Comparison of ENCODE assay signal across 8 cellular contexts in the genomic region with DNA sequence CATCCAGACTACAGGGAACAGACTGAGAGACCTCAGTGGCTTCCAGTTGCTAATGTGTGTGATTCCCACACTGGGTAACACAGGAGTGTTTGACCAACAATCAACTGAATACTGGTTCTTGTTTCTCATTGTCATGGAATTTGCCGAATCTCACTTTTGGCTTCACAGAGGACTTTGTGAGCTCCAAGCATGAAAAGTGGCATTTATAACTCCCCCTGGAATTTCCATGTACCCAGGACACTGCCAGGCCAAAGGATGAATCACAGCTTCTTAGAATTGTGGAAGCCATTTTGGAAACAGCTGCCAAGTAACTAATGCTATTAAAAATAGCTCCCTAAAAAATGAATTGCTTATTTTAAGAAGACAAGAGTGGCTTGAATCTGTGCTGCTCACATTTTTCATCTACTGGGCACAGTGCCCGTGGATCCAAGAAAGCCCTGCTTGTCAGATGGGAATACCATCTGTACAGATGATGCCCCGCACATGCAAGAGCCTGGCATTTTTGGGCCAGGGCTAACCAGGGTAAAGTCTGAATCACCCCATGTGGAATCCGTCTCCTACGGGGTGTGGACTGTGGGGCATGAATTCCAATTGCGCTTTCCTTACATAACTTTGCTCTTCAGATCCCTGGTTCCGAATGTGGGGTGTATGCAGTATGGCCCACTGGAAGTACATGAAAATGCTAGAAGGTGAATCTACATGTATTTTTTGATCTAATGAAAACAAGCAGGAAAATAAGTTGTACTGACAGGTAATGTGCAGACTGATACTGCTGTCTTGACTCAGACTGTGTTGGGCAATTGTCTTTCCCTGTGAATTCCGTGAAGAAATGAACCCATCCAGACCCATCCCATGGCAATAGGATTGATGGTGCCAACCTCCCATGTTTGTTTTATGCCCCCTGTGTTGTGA.
DNase-seq lines count a peak whose midpoint lies in the region; ATAC-seq, FAIRE-seq and TF ChIP-seq lines count a peak whose summit lies in the region.

No MANE protein-coding gene starts in this region.

- H3K79me1 ChIP-seq in mesenchymal stem cell (replicated peaks; ENCODE audit: low read length, poor library complexity, severe bottlenecking), result no peaks in the 10 kb centered on the region

- peak overlapping the region; percentile 35 for H2AK5ac ChIP-seq in mesenchymal stem cell (ENCODE audit: low read length, severe bottlenecking)

- H3K36me3 ChIP-seq in endothelial cell of umbilical vein (ENCODE audit: control insufficient read depth in 2 of 2, extremely low read depth in 1 of 2, insufficient read depth in 2 of 2, low read length in 2 of 2), result no peaks in the 10 kb centered on the region
- H3K36me3 ChIP-seq in mesenchymal stem cell (ENCODE audit: control insufficient read depth in 1 of 2, insufficient read depth in 2 of 2, low read depth in 1 of 2, low read length in 2 of 2), result no peaks in the 10 kb centered on the region
- H3K36me3 ChIP-seq in uterus, result no peaks in the 10 kb centered on the region

- H3K9ac ChIP-seq in endothelial cell of umbilical vein (replicated peaks; ENCODE audit: extremely low read depth, insufficient read depth, low read length), result no peak overlapping the region
- no peak overlapping the region for H3K9ac ChIP-seq in mesenchymal stem cell (ENCODE audit: low read length)

- BruUV-seq in endothelial cell of umbilical vein (replicated peaks; lab: Mats Ljungman, UMichigan), result no TSS peak

- peak overlapping the region; percentile 44 for H2BK15ac ChIP-seq in mesenchymal stem cell (ENCODE audit: low read depth, poor library complexity, severe bottlenecking)

- no peak overlapping the region for H3K23ac ChIP-seq in mesenchymal stem cell (ENCODE audit: low read length in 2 of 2)

- intact Hi-C loops in endothelial cell of umbilical vein (cut with micrococcal nuclease) (no loop called here), uterus (cut with DNase I; ENCODE audit: low total_unique reads) (no loop called here)

- H3K27me3 ChIP-seq in endothelial cell of umbilical vein (ENCODE audit: control insufficient read depth in 2 of 2, insufficient read depth in 2 of 2, low read length in 2 of 2) (no peaks in the 10 kb centered on the region), mesenchymal stem cell (ENCODE audit: control insufficient read depth in 1 of 2, insufficient read depth in 1 of 2, low read length in 2 of 2) (no peaks in the 10 kb centered on the region), uterus (no peaks in the 10 kb centered on the region)

- no peak overlapping the region for H2BK120ac ChIP-seq in mesenchymal stem cell (ENCODE audit: low read depth, low read length)

- H3K9me3 ChIP-seq in endothelial cell of umbilical vein (replicated peaks; ENCODE audit: control insufficient read depth, insufficient read depth, low read length) (no peaks in the 10 kb centered on the region), mesenchymal stem cell (ENCODE audit: control insufficient read depth, low read length) (no peaks in the 10 kb centered on the region), uterus (no peaks in the 10 kb centered on the region)

- CTCF ChIA-PET in endothelial cell of umbilical vein (lab: Charles Lee), result interaction anchor here (0.6 to 1.0 kb wide), 3 partner anchors 13 to 28 kb away, joined by 3 to 4 read pairs (median 3); no protein-coding TSS in a partner anchor

- H3K18ac ChIP-seq in mesenchymal stem cell (ENCODE audit: low read depth in 1 of 2, low read length in 2 of 2), result peak overlapping the region; percentile 19 to 22

- dilution Hi-C loops in endothelial cell of umbilical vein (cut with MboI; ENCODE audit: extremely low pct_ligation_motif_present, low sequenced_read_pairs), result no loop called here

- no peak for TF ChIP-seq CTCF in endothelial cell of umbilical vein (IDR thresholded peaks at IDR 0.05; ENCODE audit: extremely low read depth in 1 of 2, insufficient read depth in 1 of 2, low read depth in 1 of 2, low read length in 2 of 2)
- TF ChIP-seq CTCF in uterus (IDR thresholded peaks at IDR 0.05), result no peak

- H3K79me2 ChIP-seq in endothelial cell of umbilical vein (ENCODE audit: control insufficient read depth, insufficient read depth, low read length), result no peaks in the 10 kb centered on the region

- no peak overlapping the region for H2BK5ac ChIP-seq in mesenchymal stem cell (ENCODE audit: low read depth, low read length, poor library complexity, severe bottlenecking)

- H3K4ac ChIP-seq in mesenchymal stem cell (ENCODE audit: low read depth in 1 of 2, low read length in 2 of 2), result no peak overlapping the region

- WGBS in mesenchymal stem cell, result 95% methylated on average over 8 of the region's 8 CpGs

- no peak for FAIRE-seq in endothelial cell of umbilical vein (lab: Jason Lieb, UNC)

- no peaks in the 10 kb centered on the region for H4K20me1 ChIP-seq in endothelial cell of umbilical vein (replicated peaks; ENCODE audit: control insufficient read depth, extremely low read depth, insufficient read depth, low read length)

- no peak for ATAC-seq in HG02798 (IDR thresholded peaks at IDR 0.05; ENCODE audit: poor library complexity, unreplicated experiment)
- no peak for ATAC-seq in GM18511 (IDR thresholded peaks at IDR 0.05; ENCODE audit: unreplicated experiment)

- H3K4me2 ChIP-seq in endothelial cell of umbilical vein (ENCODE audit: insufficient read depth, low read length), result no peak overlapping the region
- no peak overlapping the region for H3K4me2 ChIP-seq in mesenchymal stem cell (ENCODE audit: low read length, poor library complexity, severe bottlenecking)

- peak overlapping the region; percentile 32 for H4K8ac ChIP-seq in mesenchymal stem cell (ENCODE audit: low read length)

- TF ChIP-seq POLR2A in endothelial cell of umbilical vein (IDR thresholded peaks at IDR 0.05; ENCODE audit: low read depth, low read length) (no peak), uterus (IDR thresholded peaks at IDR 0.05) (no peak)

- H3K14ac ChIP-seq in mesenchymal stem cell (ENCODE audit: low read length in 2 of 2), result no peak overlapping the region

- DNase-seq in M059J (ENCODE audit: low read depth), result peak; percentile 99
- peak; percentile 38 for DNase-seq in endothelial cell of umbilical vein (ENCODE audit: low read depth, low spot score)
- peak; percentile 32 for DNase-seq in mesenchymal stem cell
- peak; percentile 19 to 22 for DNase-seq in uterus
- DNase-seq in central memory CD4-positive, alpha-beta T cell, result no peak
- no peak for DNase-seq in DMS114 treated with DMSO at 0.1 percent for 48 hours (lab: John Stamatoyannopoulos, UW; ENCODE audit: unreplicated experiment)

- H3K4me3 ChIP-seq in endothelial cell of umbilical vein (replicated peaks in 1 of 3; ENCODE audit: insufficient read depth in 1 of 3, low read depth in 1 of 3, low read length in 3 of 3) (no peak overlapping the region), mesenchymal stem cell (ENCODE audit: insufficient read depth in 1 of 2, low read depth in 1 of 2, low read length in 2 of 2) (no peak overlapping the region), uterus (no peak overlapping the region)

- H2BK12ac ChIP-seq in mesenchymal stem cell (ENCODE audit: low read length in 2 of 2), result no peak overlapping the region

- H3K9me1 ChIP-seq in endothelial cell of umbilical vein (replicated peaks; ENCODE audit: control insufficient read depth, extremely low read depth, insufficient read depth, low read length), result no peaks in the 10 kb centered on the region

- no peaks in the 10 kb centered on the region for H3K4me1 ChIP-seq in endothelial cell of umbilical vein (ENCODE audit: control insufficient read depth, extremely low read depth, insufficient read depth, low read length)
- H3K4me1 ChIP-seq in mesenchymal stem cell (ENCODE audit: control insufficient read depth, insufficient read depth, low read depth, low read length), result no peaks in the 10 kb centered on the region
- no peaks in the 10 kb centered on the region for H3K4me1 ChIP-seq in uterus

- H3K27ac ChIP-seq in endothelial cell of umbilical vein (ENCODE audit: insufficient read depth, low read depth, low read length) (no peak overlapping the region), mesenchymal stem cell (ENCODE audit: low read length, poor library complexity, severe bottlenecking) (peak overlapping the region; percentile 31), uterus (no peak overlapping the region)

- no peak overlapping the region for H4K91ac ChIP-seq in mesenchymal stem cell (ENCODE audit: low read length)

- H2AFZ ChIP-seq in endothelial cell of umbilical vein (ENCODE audit: low read depth, low read length) (peak overlapping the region; percentile 52), mesenchymal stem cell (ENCODE audit: low read depth, low read length) (no peak overlapping the region)

- POLR2A ChIA-PET in endothelial cell of umbilical vein (lab: Charles Lee), result no interaction called here

TF ChIP-seq in endothelial cell of umbilical vein, 7 proteins besides CTCF, POLR2A, EP300 and RAD21:
- TF ChIP-seq FOS (IDR thresholded peaks at IDR 0.05; ENCODE audit: borderline replicate concordance, insufficient read depth, low read length), result peak; percentile 30
- TF ChIP-seq, protein P1, sequence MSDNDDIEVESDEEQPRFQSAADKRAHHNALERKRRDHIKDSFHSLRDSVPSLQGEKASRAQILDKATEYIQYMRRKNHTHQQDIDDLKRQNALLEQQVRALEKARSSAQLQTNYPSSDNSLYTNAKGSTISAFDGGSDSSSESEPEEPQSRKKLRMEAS (IDR thresholded peaks at IDR 0.05; ENCODE audit: insufficient read depth, insufficient read length), result no peak

Comparison
In these comparisons a context has a peak if more than half of its experiments do, and no peak if none do; other contexts are left out.
1. DNase-seq: peak in M059J (single experiment), endothelial cell of umbilical vein (single experiment), mesenchymal stem cell (single experiment) and uterus (2 of 2); none in central memory CD4-positive, alpha-beta T cell (single experiment) and DMS114 treated with DMSO at 0.1 percent for 48 hours (single experiment).